In the genomic region with DNA sequence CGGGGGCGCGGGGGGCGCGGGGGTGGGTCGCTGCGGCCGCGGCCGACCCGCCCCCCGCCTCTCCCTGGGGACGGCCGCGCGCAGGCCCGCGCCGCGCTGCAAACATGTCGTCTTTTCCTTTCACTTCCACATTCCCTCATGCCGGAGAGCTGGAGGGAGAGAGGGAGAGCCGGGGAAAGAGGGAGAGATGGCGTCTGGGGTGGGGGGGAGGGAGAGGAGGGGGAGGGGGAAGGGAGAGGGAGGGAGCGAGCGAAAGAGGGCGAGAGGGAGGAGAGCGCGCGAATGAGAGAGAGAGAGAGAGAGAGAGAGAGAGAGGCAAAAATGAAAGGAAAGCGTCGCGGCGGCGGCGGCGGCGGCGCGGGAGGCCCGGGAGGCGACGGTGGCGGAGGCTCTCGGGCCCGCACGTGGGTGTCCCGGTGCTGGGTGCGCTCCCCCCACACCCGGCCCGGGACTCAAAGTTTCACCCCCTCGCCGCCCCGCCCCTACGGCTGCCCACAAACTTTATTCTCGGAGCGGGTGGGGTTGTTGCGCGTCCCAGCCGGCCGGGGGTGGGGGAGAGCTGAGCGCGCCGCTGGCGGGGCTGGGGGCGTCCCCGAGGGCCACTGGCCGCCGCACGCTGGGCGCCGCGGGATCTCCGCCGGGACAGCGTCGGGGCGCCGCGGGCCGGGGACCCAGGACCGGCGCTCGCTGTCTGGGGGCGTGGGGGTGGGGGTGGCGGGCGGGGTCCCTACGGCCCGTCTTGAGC, we compare ENCODE assay signal across 1 cellular context.
A peak's percentile ranks its signal among the peaks of the same experiment; 100 is the strongest.
TF ChIP-seq lines count a peak whose summit lies in the region.

No MANE protein-coding gene starts in this region.

TF ChIP-seq in HEK293, 187 proteins besides CTCF, POLR2A, EP300 and RAD21 (continued from another document and continues in another):
- TF ChIP-seq, protein P1, sequence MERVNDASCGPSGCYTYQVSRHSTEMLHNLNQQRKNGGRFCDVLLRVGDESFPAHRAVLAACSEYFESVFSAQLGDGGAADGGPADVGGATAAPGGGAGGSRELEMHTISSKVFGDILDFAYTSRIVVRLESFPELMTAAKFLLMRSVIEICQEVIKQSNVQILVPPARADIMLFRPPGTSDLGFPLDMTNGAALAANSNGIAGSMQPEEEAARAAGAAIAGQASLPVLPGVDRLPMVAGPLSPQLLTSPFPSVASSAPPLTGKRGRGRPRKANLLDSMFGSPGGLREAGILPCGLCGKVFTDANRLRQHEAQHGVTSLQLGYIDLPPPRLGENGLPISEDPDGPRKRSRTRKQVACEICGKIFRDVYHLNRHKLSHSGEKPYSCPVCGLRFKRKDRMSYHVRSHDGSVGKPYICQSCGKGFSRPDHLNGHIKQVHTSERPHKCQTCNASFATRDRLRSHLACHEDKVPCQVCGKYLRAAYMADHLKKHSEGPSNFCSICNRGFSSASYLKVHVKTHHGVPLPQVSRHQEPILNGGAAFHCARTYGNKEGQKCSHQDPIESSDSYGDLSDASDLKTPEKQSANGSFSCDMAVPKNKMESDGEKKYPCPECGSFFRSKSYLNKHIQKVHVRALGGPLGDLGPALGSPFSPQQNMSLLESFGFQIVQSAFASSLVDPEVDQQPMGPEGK (tag by site-specific recombination; IDR thresholded peaks at IDR 0.05), result no peak
- no peak for TF ChIP-seq GLI2 (tag by site-specific recombination; IDR thresholded peaks at IDR 0.05; ENCODE audit: borderline replicate concordance, low read depth)
- TF ChIP-seq ZNF747 (tag by site-specific recombination; IDR thresholded peaks at IDR 0.05), result no peak
- no peak for TF ChIP-seq TCF7L2 (IDR thresholded peaks at IDR 0.05; ENCODE audit: borderline replicate concordance, low read depth, low read length)
- TF ChIP-seq, protein P2, sequence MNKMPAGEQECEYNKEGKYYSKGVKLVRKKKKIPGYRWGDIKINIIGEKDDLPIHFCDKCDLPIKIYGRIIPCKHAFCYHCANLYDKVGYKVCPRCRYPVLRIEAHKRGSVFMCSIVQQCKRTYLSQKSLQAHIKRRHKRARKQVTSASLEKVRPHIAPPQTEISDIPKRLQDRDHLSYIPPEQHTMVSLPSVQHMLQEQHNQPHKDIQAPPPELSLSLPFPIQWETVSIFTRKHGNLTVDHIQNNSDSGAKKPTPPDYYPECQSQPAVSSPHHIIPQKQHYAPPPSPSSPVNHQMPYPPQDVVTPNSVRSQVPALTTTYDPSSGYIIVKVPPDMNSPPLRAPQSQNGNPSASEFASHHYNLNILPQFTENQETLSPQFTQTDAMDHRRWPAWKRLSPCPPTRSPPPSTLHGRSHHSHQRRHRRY (tag by site-specific recombination; IDR thresholded peaks at IDR 0.05), result no peak
- TF ChIP-seq ZNF324 (tag by site-specific recombination; IDR thresholded peaks at IDR 0.05), result no peak
- no peak for TF ChIP-seq GLI4 (tag by site-specific recombination; IDR thresholded peaks at IDR 0.05)
- no peak; the same call in 1 of the 2 replicates for TF ChIP-seq KLF10 (tag by site-specific recombination; IDR thresholded peaks at IDR 0.05)
- TF ChIP-seq YY1 (tag by site-specific recombination; IDR thresholded peaks at IDR 0.05), result no peak
- 0 out of 2 replicates have a peak, but pooled peaks have one; percentile 29 for TF ChIP-seq EGR2 (tag by site-specific recombination; IDR thresholded peaks at IDR 0.05; ENCODE audit: low read depth)
- TF ChIP-seq, protein P3, sequence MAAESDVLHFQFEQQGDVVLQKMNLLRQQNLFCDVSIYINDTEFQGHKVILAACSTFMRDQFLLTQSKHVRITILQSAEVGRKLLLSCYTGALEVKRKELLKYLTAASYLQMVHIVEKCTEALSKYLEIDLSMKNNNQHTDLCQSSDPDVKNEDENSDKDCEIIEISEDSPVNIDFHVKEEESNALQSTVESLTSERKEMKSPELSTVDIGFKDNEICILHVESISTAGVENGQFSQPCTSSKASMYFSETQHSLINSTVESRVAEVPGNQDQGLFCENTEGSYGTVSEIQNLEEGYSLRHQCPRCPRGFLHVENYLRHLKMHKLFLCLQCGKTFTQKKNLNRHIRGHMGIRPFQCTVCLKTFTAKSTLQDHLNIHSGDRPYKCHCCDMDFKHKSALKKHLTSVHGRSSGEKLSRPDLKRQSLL (tag by site-specific recombination; IDR thresholded peaks at IDR 0.05), result no peak
- TF ChIP-seq, protein P4, sequence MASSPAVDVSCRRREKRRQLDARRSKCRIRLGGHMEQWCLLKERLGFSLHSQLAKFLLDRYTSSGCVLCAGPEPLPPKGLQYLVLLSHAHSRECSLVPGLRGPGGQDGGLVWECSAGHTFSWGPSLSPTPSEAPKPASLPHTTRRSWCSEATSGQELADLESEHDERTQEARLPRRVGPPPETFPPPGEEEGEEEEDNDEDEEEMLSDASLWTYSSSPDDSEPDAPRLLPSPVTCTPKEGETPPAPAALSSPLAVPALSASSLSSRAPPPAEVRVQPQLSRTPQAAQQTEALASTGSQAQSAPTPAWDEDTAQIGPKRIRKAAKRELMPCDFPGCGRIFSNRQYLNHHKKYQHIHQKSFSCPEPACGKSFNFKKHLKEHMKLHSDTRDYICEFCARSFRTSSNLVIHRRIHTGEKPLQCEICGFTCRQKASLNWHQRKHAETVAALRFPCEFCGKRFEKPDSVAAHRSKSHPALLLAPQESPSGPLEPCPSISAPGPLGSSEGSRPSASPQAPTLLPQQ (tag by site-specific recombination; IDR thresholded peaks at IDR 0.05), result peak; percentile 34; the same call in 1 of the 2 replicates
- no peak for TF ChIP-seq REPIN1 (tag by site-specific recombination; IDR thresholded peaks at IDR 0.05; ENCODE audit: low read depth)
- TF ChIP-seq, protein P5, sequence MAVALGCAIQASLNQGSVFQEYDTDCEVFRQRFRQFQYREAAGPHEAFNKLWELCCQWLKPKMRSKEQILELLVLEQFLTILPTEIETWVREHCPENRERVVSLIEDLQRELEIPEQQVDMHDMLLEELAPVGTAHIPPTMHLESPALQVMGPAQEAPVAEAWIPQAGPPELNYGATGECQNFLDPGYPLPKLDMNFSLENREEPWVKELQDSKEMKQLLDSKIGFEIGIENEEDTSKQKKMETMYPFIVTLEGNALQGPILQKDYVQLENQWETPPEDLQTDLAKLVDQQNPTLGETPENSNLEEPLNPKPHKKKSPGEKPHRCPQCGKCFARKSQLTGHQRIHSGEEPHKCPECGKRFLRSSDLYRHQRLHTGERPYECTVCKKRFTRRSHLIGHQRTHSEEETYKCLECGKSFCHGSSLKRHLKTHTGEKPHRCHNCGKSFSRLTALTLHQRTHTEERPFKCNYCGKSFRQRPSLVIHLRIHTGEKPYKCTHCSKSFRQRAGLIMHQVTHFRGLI (tag by site-specific recombination; IDR thresholded peaks at IDR 0.05), result no peak
- TF ChIP-seq, protein P6, sequence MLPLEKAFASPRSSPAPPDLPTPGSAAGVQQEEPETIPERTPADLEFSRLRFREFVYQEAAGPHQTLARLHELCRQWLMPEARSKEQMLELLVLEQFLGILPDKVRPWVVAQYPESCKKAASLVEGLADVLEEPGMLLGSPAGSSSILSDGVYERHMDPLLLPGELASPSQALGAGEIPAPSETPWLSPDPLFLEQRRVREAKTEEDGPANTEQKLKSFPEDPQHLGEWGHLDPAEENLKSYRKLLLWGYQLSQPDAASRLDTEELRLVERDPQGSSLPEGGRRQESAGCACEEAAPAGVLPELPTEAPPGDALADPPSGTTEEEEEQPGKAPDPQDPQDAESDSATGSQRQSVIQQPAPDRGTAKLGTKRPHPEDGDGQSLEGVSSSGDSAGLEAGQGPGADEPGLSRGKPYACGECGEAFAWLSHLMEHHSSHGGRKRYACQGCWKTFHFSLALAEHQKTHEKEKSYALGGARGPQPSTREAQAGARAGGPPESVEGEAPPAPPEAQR (tag by site-specific recombination; IDR thresholded peaks at IDR 0.05), result 0 out of 2 replicates have a peak, but pooled peaks have one; percentile 26
- no peak for TF ChIP-seq ZNF24 (tag by site-specific recombination; IDR thresholded peaks at IDR 0.05)
- TF ChIP-seq ZNF37A (tag by site-specific recombination; IDR thresholded peaks at IDR 0.05), result no peak
- TF ChIP-seq, protein P7, sequence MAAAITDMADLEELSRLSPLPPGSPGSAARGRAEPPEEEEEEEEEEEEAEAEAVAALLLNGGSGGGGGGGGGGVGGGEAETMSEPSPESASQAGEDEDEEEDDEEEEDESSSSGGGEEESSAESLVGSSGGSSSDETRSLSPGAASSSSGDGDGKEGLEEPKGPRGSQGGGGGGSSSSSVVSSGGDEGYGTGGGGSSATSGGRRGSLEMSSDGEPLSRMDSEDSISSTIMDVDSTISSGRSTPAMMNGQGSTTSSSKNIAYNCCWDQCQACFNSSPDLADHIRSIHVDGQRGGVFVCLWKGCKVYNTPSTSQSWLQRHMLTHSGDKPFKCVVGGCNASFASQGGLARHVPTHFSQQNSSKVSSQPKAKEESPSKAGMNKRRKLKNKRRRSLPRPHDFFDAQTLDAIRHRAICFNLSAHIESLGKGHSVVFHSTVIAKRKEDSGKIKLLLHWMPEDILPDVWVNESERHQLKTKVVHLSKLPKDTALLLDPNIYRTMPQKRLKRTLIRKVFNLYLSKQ (tag by site-specific recombination; IDR thresholded peaks at IDR 0.05; ENCODE audit: borderline replicate concordance), result no peak
- TF ChIP-seq, protein P8, sequence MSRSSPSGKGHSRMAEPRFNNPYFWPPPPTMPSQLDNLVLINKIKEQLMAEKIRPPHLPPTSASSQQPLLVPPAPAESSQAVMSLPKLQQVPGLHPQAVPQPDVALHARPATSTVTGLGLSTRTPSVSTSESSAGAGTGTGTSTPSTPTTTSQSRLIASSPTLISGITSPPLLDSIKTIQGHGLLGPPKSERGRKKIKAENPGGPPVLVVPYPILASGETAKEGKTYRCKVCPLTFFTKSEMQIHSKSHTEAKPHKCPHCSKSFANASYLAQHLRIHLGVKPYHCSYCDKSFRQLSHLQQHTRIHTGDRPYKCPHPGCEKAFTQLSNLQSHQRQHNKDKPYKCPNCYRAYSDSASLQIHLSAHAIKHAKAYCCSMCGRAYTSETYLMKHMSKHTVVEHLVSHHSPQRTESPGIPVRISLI (tag by site-specific recombination; IDR thresholded peaks at IDR 0.05), result no peak
- TF ChIP-seq BCL11B (tag by site-specific recombination; IDR thresholded peaks at IDR 0.05; ENCODE audit: low read depth), result no peak
- TF ChIP-seq ZFP69B (tag by site-specific recombination; IDR thresholded peaks at IDR 0.05), result 0 out of 2 replicates have a peak, but pooled peaks have one; percentile 20
- TF ChIP-seq ZBTB48 (tag by site-specific recombination; IDR thresholded peaks at IDR 0.05), result no peak
- TF ChIP-seq ZNF391 (tag by site-specific recombination; IDR thresholded peaks at IDR 0.05; ENCODE audit: borderline replicate concordance, low read depth), result no peak
- TF ChIP-seq ZNF843 (tag by site-specific recombination; IDR thresholded peaks at IDR 0.05), result no peak
- TF ChIP-seq ZNF416 (tag by site-specific recombination; IDR thresholded peaks at IDR 0.05), result no peak
- no peak for TF ChIP-seq ZNF791 (tag by site-specific recombination; IDR thresholded peaks at IDR 0.05)
- no peak for TF ChIP-seq MZF1 (tag by site-specific recombination; IDR thresholded peaks at IDR 0.05; ENCODE audit: borderline replicate concordance)
- no peak for TF ChIP-seq HOXC10 (CRISPR knock-in tag; IDR thresholded peaks at IDR 0.05)
- TF ChIP-seq ZFP41 (tag by site-specific recombination; IDR thresholded peaks at IDR 0.05; ENCODE audit: borderline replicate concordance), result no peak
- TF ChIP-seq PRDM1 (tag by site-specific recombination; IDR thresholded peaks at IDR 0.05), result peak; percentile 80
- TF ChIP-seq ZNF292 (tag by site-specific recombination; IDR thresholded peaks at IDR 0.05; ENCODE audit: borderline replicate concordance, low read depth), result no peak
- peak; percentile 70 for TF ChIP-seq ZFHX2 (tag by site-specific recombination; conservative IDR thresholded peaks at IDR 0.05)
- TF ChIP-seq ZNF837 (tag by site-specific recombination; IDR thresholded peaks at IDR 0.05), result no peak
- TF ChIP-seq, protein P9, sequence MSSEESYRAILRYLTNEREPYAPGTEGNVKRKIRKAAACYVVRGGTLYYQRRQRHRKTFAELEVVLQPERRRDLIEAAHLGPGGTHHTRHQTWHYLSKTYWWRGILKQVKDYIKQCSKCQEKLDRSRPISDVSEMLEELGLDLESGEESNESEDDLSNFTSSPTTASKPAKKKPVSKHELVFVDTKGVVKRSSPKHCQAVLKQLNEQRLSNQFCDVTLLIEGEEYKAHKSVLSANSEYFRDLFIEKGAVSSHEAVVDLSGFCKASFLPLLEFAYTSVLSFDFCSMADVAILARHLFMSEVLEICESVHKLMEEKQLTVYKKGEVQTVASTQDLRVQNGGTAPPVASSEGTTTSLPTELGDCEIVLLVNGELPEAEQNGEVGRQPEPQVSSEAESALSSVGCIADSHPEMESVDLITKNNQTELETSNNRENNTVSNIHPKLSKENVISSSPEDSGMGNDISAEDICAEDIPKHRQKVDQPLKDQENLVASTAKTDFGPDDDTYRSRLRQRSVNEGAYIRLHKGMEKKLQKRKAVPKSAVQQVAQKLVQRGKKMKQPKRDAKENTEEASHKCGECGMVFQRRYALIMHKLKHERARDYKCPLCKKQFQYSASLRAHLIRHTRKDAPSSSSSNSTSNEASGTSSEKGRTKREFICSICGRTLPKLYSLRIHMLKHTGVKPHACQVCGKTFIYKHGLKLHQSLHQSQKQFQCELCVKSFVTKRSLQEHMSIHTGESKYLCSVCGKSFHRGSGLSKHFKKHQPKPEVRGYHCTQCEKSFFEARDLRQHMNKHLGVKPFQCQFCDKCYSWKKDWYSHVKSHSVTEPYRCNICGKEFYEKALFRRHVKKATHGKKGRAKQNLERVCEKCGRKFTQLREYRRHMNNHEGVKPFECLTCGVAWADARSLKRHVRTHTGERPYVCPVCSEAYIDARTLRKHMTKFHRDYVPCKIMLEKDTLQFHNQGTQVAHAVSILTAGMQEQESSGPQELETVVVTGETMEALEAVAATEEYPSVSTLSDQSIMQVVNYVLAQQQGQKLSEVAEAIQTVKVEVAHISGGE (tag by site-specific recombination; conservative IDR thresholded peaks at IDR 0.05; ENCODE audit: low read depth), result no peak
- TF ChIP-seq ZNF121 (tag by site-specific recombination; IDR thresholded peaks at IDR 0.05), result no peak
- no peak for TF ChIP-seq ZNF2 (tag by site-specific recombination; IDR thresholded peaks at IDR 0.05)
- TF ChIP-seq ZNF175 (tag by site-specific recombination; IDR thresholded peaks at IDR 0.05), result no peak
- no peak for TF ChIP-seq MEIS1 (CRISPR knock-in tag; IDR thresholded peaks at IDR 0.05; ENCODE audit: borderline replicate concordance)
- TF ChIP-seq WT1 (tag by site-specific recombination; IDR thresholded peaks at IDR 0.05), result no peak
- TF ChIP-seq ZNF768 (tag by site-specific recombination; IDR thresholded peaks at IDR 0.05), result no peak
- TF ChIP-seq ZNF571 (tag by site-specific recombination; IDR thresholded peaks at IDR 0.05), result no peak
- peak; percentile 62; the same call in 1 of the 2 replicates for TF ChIP-seq KLF8 (tag by site-specific recombination; IDR thresholded peaks at IDR 0.05)
- no peak for TF ChIP-seq ZNF302 (tag by site-specific recombination; IDR thresholded peaks at IDR 0.05; ENCODE audit: low read depth)
- peak; percentile 53; the same call in 1 of the 2 replicates for TF ChIP-seq ZNF561 (tag by site-specific recombination; IDR thresholded peaks at IDR 0.05; ENCODE audit: borderline replicate concordance)
- TF ChIP-seq, protein P10, sequence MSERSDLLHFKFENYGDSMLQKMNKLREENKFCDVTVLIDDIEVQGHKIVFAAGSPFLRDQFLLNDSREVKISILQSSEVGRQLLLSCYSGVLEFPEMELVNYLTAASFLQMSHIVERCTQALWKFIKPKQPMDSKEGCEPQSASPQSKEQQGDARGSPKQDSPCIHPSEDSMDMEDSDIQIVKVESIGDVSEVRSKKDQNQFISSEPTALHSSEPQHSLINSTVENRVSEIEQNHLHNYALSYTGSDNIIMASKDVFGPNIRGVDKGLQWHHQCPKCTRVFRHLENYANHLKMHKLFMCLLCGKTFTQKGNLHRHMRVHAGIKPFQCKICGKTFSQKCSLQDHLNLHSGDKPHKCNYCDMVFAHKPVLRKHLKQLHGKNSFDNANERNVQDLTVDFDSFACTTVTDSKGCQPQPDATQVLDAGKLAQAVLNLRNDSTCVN (tag by site-specific recombination; optimal IDR thresholded peaks at IDR 0.05), result peak; percentile 55
- TF ChIP-seq ZNF624 (tag by site-specific recombination; IDR thresholded peaks at IDR 0.05), result no peak
